9 cellular contexts compared by ENCODE assay signal in the genomic region with DNA sequence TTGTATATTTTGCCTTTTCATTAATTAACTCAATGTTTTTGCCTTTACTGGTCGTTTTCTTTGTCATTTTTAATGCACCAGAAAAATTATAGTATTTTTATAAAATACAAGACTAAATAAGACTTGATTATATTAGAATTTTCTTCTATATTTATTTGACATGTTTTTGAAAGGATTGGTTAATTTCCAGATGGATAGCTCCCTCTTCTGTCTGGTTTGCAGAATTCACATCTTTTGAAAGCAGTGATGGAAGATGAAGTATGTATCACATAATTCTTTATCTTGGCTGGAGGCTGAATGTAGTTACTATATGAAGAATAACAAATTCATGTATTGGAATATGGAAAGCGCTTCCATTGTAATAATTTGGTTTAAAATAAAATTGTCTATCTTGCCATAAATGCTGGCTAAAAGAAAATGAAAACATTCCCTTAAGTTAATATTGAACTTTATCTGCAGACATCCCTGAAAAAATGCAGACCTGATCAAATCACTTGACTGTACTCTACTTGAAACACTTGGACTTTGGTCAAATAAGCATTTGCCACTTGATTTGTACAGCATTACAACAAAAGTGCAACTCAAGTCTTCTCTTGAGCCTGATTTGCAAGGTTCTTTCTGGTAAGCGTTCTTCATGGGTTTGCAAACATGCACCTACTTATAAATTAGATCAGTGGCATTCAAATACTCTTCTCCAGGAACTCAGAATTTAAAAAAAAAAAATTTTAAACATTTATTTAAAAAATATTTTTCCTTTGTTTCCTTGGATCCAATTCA.
DNase-seq lines count a peak whose midpoint lies in the region; ATAC-seq and TF ChIP-seq lines count a peak whose summit lies in the region.
"Had no signal": no experiment of that assay in that cellular context is flagged by ENCODE, and none has a peak within 500 bp of the region (broad histone marks: within the 10 kb centered on the region; RNA-seq: fewer than 3 reads in every experiment).

No MANE protein-coding gene starts in this region.

- H3K27me3 ChIP-seq in ovary: no peaks in the 10 kb centered on the region

- WGBS in ovary, 3 donors: 32 to 40% (median 34%) methylated on average over 3 of the region's 3 CpGs

- H3K4me3 ChIP-seq in ovary: no peak overlapping the region

- no peak for TF ChIP-seq EP300 in ovary (IDR thresholded peaks at IDR 0.05)

- H3K36me3 ChIP-seq in ovary: no peaks in the 10 kb centered on the region

- ATAC-seq in Right ventricle myocardium superior (ENCODE audit: poor library complexity): peak; percentile 63
- ATAC-seq in Right ventricle myocardium inferior: no peak
- no peak for ATAC-seq in GM18520 (IDR thresholded peaks at IDR 0.05; ENCODE audit: unreplicated experiment)
- no peak for ATAC-seq in HG03025 (IDR thresholded peaks at IDR 0.05; ENCODE audit: low FRiP score, unreplicated experiment)

- intact Hi-C loops in Right ventricle myocardium superior (cut with DNase I) (no loop called here), Right ventricle myocardium inferior (cut with DNase I) (loop anchor here (2.0 to 5.0 kb wide), 2 partner anchors 233 to 291 kb away; no protein-coding TSS in a partner anchor), ovary (cut with DNase I) (loop anchor here in 3 of 4 donors (2.0 to 10.0 kb wide), 3 partner anchors 245 to 293 kb away; no protein-coding TSS in a partner anchor)

- DNase-seq in Right ventricle myocardium superior: no peak
- no peak for DNase-seq in Right ventricle myocardium inferior (ENCODE audit: missing footprints)
- peak; percentile 62 for DNase-seq in NCI-H446 treated with DMSO at 0.1 percent for 48 hours (lab: John Stamatoyannopoulos, UW)
- DNase-seq in dermis blood vessel endothelial cell: peak; percentile 82
- no peak for DNase-seq in ovary
- DNase-seq in effector CD8-positive, alpha-beta T cell (lab: John Stamatoyannopoulos, UW): no peak
- DNase-seq: activated naive CD8-positive, alpha-beta T cell treated with anti-CD3 and anti-CD28 coated beads, Interleukin-2, amount 10 ng/mL, durations not matched to agents 7 days and 5 days had no signal

- H3K9me3 ChIP-seq in ovary: no peaks in the 10 kb centered on the region

- no peak for TF ChIP-seq POLR2A in ovary (IDR thresholded peaks at IDR 0.05)

- no peak overlapping the region for H3K27ac ChIP-seq in ovary

- peak; percentile 35 to 58 (median 45) for TF ChIP-seq CTCF in ovary (IDR thresholded peaks at IDR 0.05)

- H3K4me1 ChIP-seq in ovary (ENCODE audit: insufficient read depth): peaks cover 6% of the 10 kb centered on the region

Comparison
In these comparisons a context has a peak if more than half of its experiments do, and no peak if none do; other contexts are left out.
1. DNase-seq: peak in NCI-H446 treated with DMSO at 0.1 percent for 48 hours (single experiment) and dermis blood vessel endothelial cell (single experiment); none in Right ventricle myocardium superior (single experiment), Right ventricle myocardium inferior (single experiment), ovary (0 of 5) and effector CD8-positive, alpha-beta T cell (single experiment).